Comparison of ENCODE assay signal across 9 cellular contexts in the genomic region with DNA sequence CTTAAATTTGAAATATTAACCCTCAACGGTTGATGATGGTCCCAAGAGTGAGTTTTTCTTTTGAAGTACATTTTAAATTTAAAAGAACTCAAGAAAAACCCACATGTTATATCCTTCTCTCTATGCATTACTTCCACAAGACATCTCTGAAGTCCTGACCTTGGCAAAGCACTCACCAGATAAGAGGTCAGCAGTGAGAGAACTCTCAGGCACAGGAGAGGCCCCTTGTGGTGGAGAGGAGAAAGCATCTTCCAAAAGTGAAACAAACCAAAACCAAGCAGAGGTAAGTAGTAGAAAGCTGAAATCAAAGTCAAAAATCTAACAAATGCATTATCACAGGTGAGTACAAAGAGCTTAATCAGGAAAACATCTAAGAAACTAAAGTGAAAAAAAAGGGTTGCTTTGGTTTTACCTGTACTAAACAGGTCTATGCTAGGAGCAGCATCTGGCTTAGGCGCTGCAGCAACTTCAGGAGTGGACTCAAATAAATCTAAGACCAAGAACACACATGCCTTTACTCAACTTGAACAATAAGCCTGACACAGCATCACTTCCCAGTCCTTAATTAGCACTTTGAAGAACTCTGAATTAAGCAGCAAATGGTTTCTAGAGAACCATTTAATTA.
DNase-seq lines count a peak whose midpoint lies in the region; ATAC-seq and TF ChIP-seq lines count a peak whose summit lies in the region.
"Had no signal": no experiment of that assay in that cellular context is flagged by ENCODE, and none has a peak within 500 bp of the region (broad histone marks: within the 10 kb centered on the region; RNA-seq: fewer than 3 reads in every experiment).

No MANE protein-coding gene starts in this region.

- H3K27ac ChIP-seq in CD4-positive, alpha-beta T cell (ENCODE audit: low read depth, low read length) = no peak overlapping the region
- no peak overlapping the region for H3K27ac ChIP-seq in OCI-LY3 (ENCODE audit: low read length)
- no peak overlapping the region for H3K27ac ChIP-seq in hepatocyte

- no peaks in the 10 kb centered on the region for H3K9me2 ChIP-seq in hepatocyte (replicated peaks; ENCODE audit: insufficient read depth)

- no peaks in the 10 kb centered on the region for H3K4me1 Mint-ChIP-seq in CD4-positive, alpha-beta T cell (ENCODE audit: low read depth)

- H3K4me2 ChIP-seq in OCI-LY3 (ENCODE audit: low read length) = peak overlapping the region; percentile 44
- no peak overlapping the region for H3K4me2 ChIP-seq in hepatocyte

- CTCF ChIA-PET in CD4-positive, alpha-beta T cell (lab: Charles Lee) = no interaction called here

- H3K4me3 Mint-ChIP-seq in CD4-positive, alpha-beta T cell = no peak overlapping the region
- H3K4me3 Mint-ChIP-seq: naive B cell had no signal

- H3K36me3 ChIP-seq in OCI-LY3 (replicated peaks; ENCODE audit: low read depth, low read length) (no peaks in the 10 kb centered on the region), hepatocyte (replicated peaks; ENCODE audit: insufficient read depth, low read depth) (no peaks in the 10 kb centered on the region)

- no peaks in the 10 kb centered on the region for H3K4me1 ChIP-seq in OCI-LY3 (ENCODE audit: low read length)
- no peaks in the 10 kb centered on the region for H3K4me1 ChIP-seq in hepatocyte (ENCODE audit: insufficient read depth)

- H4K20me1 ChIP-seq in OCI-LY3 (ENCODE audit: insufficient read depth, low read length) = no peaks in the 10 kb centered on the region
- no peaks in the 10 kb centered on the region for H4K20me1 ChIP-seq in hepatocyte (ENCODE audit: insufficient read depth, poor library complexity, severe bottlenecking)

- ATAC-seq in CD4-positive, alpha-beta T cell (ENCODE audit: poor library complexity) = no peak
- ATAC-seq in GM19324 (IDR thresholded peaks at IDR 0.05; ENCODE audit: low FRiP score, unreplicated experiment) = peak; percentile 97
- ATAC-seq in HG03097 (IDR thresholded peaks at IDR 0.05; ENCODE audit: low FRiP score, unreplicated experiment) = peak; percentile 89

- H3K9me3 Mint-ChIP-seq in CD4-positive, alpha-beta T cell = no peaks in the 10 kb centered on the region
- H3K9me3 Mint-ChIP-seq: naive B cell had no signal

- H2AFZ ChIP-seq in OCI-LY3 (ENCODE audit: low read depth, low read length) = 0 out of 2 replicates have a peak overlapping the region, but pooled peaks have one; percentile 44
- H2AFZ ChIP-seq in hepatocyte = no peak overlapping the region

- H3K9ac ChIP-seq in OCI-LY3 (ENCODE audit: low read length) = no peak overlapping the region

- H3K27ac Mint-ChIP-seq in CD4-positive, alpha-beta T cell = no peak overlapping the region

- no peaks in the 10 kb centered on the region for H3K9me3 ChIP-seq in CD4-positive, alpha-beta T cell (ENCODE audit: control insufficient read depth, low read length)
- H3K9me3 ChIP-seq in OCI-LY3 (ENCODE audit: insufficient read depth, low read length) = no peaks in the 10 kb centered on the region
- H3K9me3 ChIP-seq in hepatocyte (ENCODE audit: low read depth) = no peaks in the 10 kb centered on the region

- intact Hi-C loops in CD4-positive, alpha-beta T cell (cut with DNase I, micrococcal nuclease) = no loop called here

- TF ChIP-seq CTCF in CD4-positive, alpha-beta T cell (IDR thresholded peaks at IDR 0.05) = peak; percentile 30
- TF ChIP-seq CTCF in OCI-LY3 (IDR thresholded peaks at IDR 0.05; ENCODE audit: low read depth, low read length) (peak; percentile 80), hepatocyte (IDR thresholded peaks at IDR 0.05; ENCODE audit: poor library complexity) (peak; percentile 43)

- POLR2A ChIA-PET in CD4-positive, alpha-beta T cell (lab: Charles Lee) = no interaction called here

- H3K27me3 ChIP-seq in CD4-positive, alpha-beta T cell (ENCODE audit: control insufficient read depth, insufficient read depth, low read length) = no peaks in the 10 kb centered on the region
- H3K27me3 ChIP-seq in OCI-LY3 (ENCODE audit: low read depth, low read length) (no peaks in the 10 kb centered on the region), hepatocyte (no peaks in the 10 kb centered on the region)

- H3K36me3 Mint-ChIP-seq in CD4-positive, alpha-beta T cell (ENCODE audit: low read depth) = no peaks in the 10 kb centered on the region
- H3K36me3 Mint-ChIP-seq: naive B cell had no signal

- 85% methylated on average over 2 of the region's 2 CpGs for WGBS in hepatocyte (ENCODE audit: low lambda C conversion rate, missing lambda C conversion rate)

- H3K79me2 ChIP-seq in OCI-LY3 (ENCODE audit: low read length) (no peaks in the 10 kb centered on the region), hepatocyte (no peaks in the 10 kb centered on the region)

- no peaks in the 10 kb centered on the region for H3K27me3 Mint-ChIP-seq in CD4-positive, alpha-beta T cell
- H3K27me3 Mint-ChIP-seq: naive B cell had no signal

- DNase-seq in CD4-positive, alpha-beta T cell = no peak
- DNase-seq in hepatocyte (ENCODE audit: low spot score) (peak; percentile 47), SHP77 treated with DMSO at 0.1 percent for 48 hours (lab: John Stamatoyannopoulos, UW) (no peak), NCI-H446 (lab: John Stamatoyannopoulos, UW) (no peak)
- DNase-seq in activated CD4-positive, CD25-positive, alpha-beta regulatory T cell (lab: John Stamatoyannopoulos, UW) = no peak
- DNase-seq: naive B cell had no signal

- H3K4me3 ChIP-seq in OCI-LY3 (ENCODE audit: low read length) (no peak overlapping the region; the same call in 1 of the 2 replicates), hepatocyte (no peak overlapping the region)

Comparison
In these comparisons a context has a peak if more than half of its experiments do, and no peak if none do; other contexts are left out.
1. CTCF ChIP-seq: peak in every context shown above with its lines; median percentile 80 in OCI-LY3; 43 in hepatocyte; 30 in CD4-positive, alpha-beta T cell.